In genomic region chr4:99847362-99847976, GRCh38 we compare ENCODE assay signal across 10 cellular contexts. TPM values are rescaled to one million over a fixed set of nuclear protein-coding genes. Genes with fewer than 3 reads are reported as not detected.
A peak's percentile ranks its signal among the peaks of the same experiment; 100 is the strongest.
DNase-seq lines count a peak whose midpoint lies in the region; ATAC-seq and TF ChIP-seq lines count a peak whose summit lies in the region.
"Had no signal": no experiment of that assay in that cellular context is flagged by ENCODE, and none has a peak within 500 bp of the region (broad histone marks: within the 10 kb centered on the region; RNA-seq: fewer than 3 reads in every experiment).

No MANE protein-coding gene starts in this region.

- 0 out of 7 replicates have a peak overlapping the region, but pooled peaks of 1 of the 3 experiments have one; percentile 15 for H3K27ac Mint-ChIP-seq in H9

- H3K4me1 ChIP-seq in OCI-LY3 (ENCODE audit: low read length) (peaks cover 70% of the 10 kb centered on the region), H9 (ENCODE audit: insufficient read depth, low read length) (no peaks in the 10 kb centered on the region)

- H3K4me3 ChIP-seq in OCI-LY3 (ENCODE audit: low read length) = peak overlapping the region; percentile 23

- no peak overlapping the region for H2BK20ac ChIP-seq in H9 (ENCODE audit: low read depth, low read length, poor library complexity, severe bottlenecking)

- H4K8ac ChIP-seq in H9 (replicated peaks; ENCODE audit: insufficient read length, low read depth, low read length) = no peak overlapping the region

- peak overlapping the region; percentile 70 for H3K4me2 ChIP-seq in OCI-LY3 (ENCODE audit: low read length)
- H3K4me2 ChIP-seq in H9 (ENCODE audit: insufficient read depth, insufficient read length, low read length) = no peak overlapping the region

- no peaks in the 10 kb centered on the region for H3K9me3 ChIP-seq in OCI-LY3 (ENCODE audit: insufficient read depth, low read length)
- no peaks in the 10 kb centered on the region for H3K9me3 ChIP-seq in H9 (ENCODE audit: control insufficient read depth, low read depth, low read length)

- H3K36me3 Mint-ChIP-seq in activated T-cell treated with anti-CD3 and anti-CD28 coated beads, Interleukin-2, amount 50 U/mL, for 4 hours (ENCODE audit: insufficient read depth) = peaks cover 3% of the 10 kb centered on the region
- no peaks in the 10 kb centered on the region for H3K36me3 Mint-ChIP-seq in H9 (ENCODE audit: insufficient read depth in 1 of 3, low read depth in 3 of 3)

- H3K4ac ChIP-seq in H9 (ENCODE audit: low read depth, low read length) = no peak overlapping the region

- no peak overlapping the region for H2AK5ac ChIP-seq in H9 (ENCODE audit: insufficient read length, low read length)

- DNase-seq in activated T-cell treated with anti-CD3 and anti-CD28 coated beads, Interleukin-2, amount 50 U/mL, for 4 hours = no peak
- DNase-seq in activated T-cell treated with anti-CD3 and anti-CD28 coated beads, Interleukin-2, amount 50 U/mL, for 1 hour = no peak
- DNase-seq in stimulated activated naive CD8-positive, alpha-beta T cell treated with anti-CD3 and anti-CD28 coated beads, Interleukin-15, Interleukin-2, amounts not matched to agents 100 U/mL and 50 U/mL, for 24 hours = no peak
- DNase-seq in nucleus accumbens (lab: John Stamatoyannopoulos, UW) (no peak), H9 (no peak), NCI-H2107 (lab: John Stamatoyannopoulos, UW) (no peak)
- DNase-seq: IMR-90 had no signal

- H3K56ac ChIP-seq in H9 (ENCODE audit: insufficient read length, low read depth, low read length) = no peak overlapping the region

- no peak overlapping the region for H3K14ac ChIP-seq in H9 (ENCODE audit: insufficient read depth, low read length)

- no peaks in the 10 kb centered on the region for H3K79me1 ChIP-seq in H9 (ENCODE audit: insufficient read depth, low read depth, low read length, poor library complexity, severe bottlenecking)

- peaks cover 2% of the 10 kb centered on the region; the same call in 1 of the 2 replicates for H3K79me2 ChIP-seq in OCI-LY3 (ENCODE audit: low read length)
- H3K79me2 ChIP-seq in H9 (ENCODE audit: insufficient read depth, low read length) = no peaks in the 10 kb centered on the region

- no peak overlapping the region for H4K5ac ChIP-seq in H9 (ENCODE audit: insufficient read length, low read depth, low read length)

- H3K23me2 ChIP-seq in H9 (ENCODE audit: insufficient read length, low read depth, low read length, poor library complexity, severe bottlenecking) = no peaks in the 10 kb centered on the region

- peaks cover 42% of the 10 kb centered on the region for H3K36me3 ChIP-seq in OCI-LY3 (replicated peaks; ENCODE audit: low read depth, low read length)

- H3K27me3 ChIP-seq in OCI-LY3 (ENCODE audit: low read depth, low read length) (no peaks in the 10 kb centered on the region), H9 (ENCODE audit: insufficient read depth, low read length) (no peaks in the 10 kb centered on the region)

- H4K20me1 ChIP-seq in OCI-LY3 (ENCODE audit: insufficient read depth, low read length) = peaks cover 31% of the 10 kb centered on the region
- H4K20me1 ChIP-seq in H9 (ENCODE audit: control insufficient read depth, insufficient read depth, insufficient read length) = no peaks in the 10 kb centered on the region

- no peak overlapping the region for H2BK15ac ChIP-seq in H9 (ENCODE audit: low read depth, low read length)

- no peaks in the 10 kb centered on the region for H3K27me3 Mint-ChIP-seq in activated T-cell treated with anti-CD3 and anti-CD28 coated beads, Interleukin-2, amount 50 U/mL, for 4 hours (ENCODE audit: low read depth)
- no peaks in the 10 kb centered on the region for H3K27me3 Mint-ChIP-seq in H9 (ENCODE audit: low read depth)

- H3K9ac ChIP-seq in OCI-LY3 (ENCODE audit: low read length) (no peak overlapping the region), H9 (ENCODE audit: extremely low read depth, insufficient read length, low read length) (no peak overlapping the region)

- no peak overlapping the region for H4K91ac ChIP-seq in H9 (ENCODE audit: insufficient read length, low read depth, low read length)

- no peak overlapping the region for H3K23ac ChIP-seq in H9 (ENCODE audit: insufficient read length, low read depth, low read length)

- TF ChIP-seq CTCF in OCI-LY3 (IDR thresholded peaks at IDR 0.05; ENCODE audit: low read depth, low read length) (no peak), H9 (conservative IDR thresholded peaks at IDR 0.05) (no peak)

- peak overlapping the region; percentile 8 for H3K4me3 Mint-ChIP-seq in activated T-cell treated with anti-CD3 and anti-CD28 coated beads, Interleukin-2, amount 50 U/mL, for 4 hours
- H3K4me3 Mint-ChIP-seq in H9 = no peak overlapping the region

- peak; percentile 27 to 44 for ATAC-seq in activated T-cell treated with anti-CD3 and anti-CD28 coated beads, Interleukin-2, amount 50 U/mL, for 4 hours
- peak; percentile 48 for ATAC-seq in HG02938 (IDR thresholded peaks at IDR 0.05; ENCODE audit: unreplicated experiment)
- peak; percentile 61 for ATAC-seq in stimulated activated naive CD8-positive, alpha-beta T cell treated with anti-CD3 and anti-CD28 coated beads, Interleukin-15, Interleukin-2, amounts not matched to agents 100 U/mL and 50 U/mL, for 24 hours

- H2AFZ ChIP-seq in OCI-LY3 (ENCODE audit: low read depth, low read length) = no peak overlapping the region
- no peak overlapping the region for H2AFZ ChIP-seq in H9 (ENCODE audit: low read length)

- H3K4me1 Mint-ChIP-seq in activated T-cell treated with anti-CD3 and anti-CD28 coated beads, Interleukin-2, amount 50 U/mL, for 4 hours (ENCODE audit: low read depth) = peaks cover 68% of the 10 kb centered on the region
- no peaks in the 10 kb centered on the region for H3K4me1 Mint-ChIP-seq in H9

- H2BK12ac ChIP-seq in H9 (ENCODE audit: insufficient read length, low read depth, low read length) = no peak overlapping the region

- WGBS in H9 (ENCODE audit: extremely low coverage, insufficient read length, low lambda C conversion rate) = no CpG with 5 or more reads among the region's 10 CpGs

- no peak overlapping the region for H2BK5ac ChIP-seq in H9 (ENCODE audit: insufficient read length, low read length)

- no peak overlapping the region for H3K18ac ChIP-seq in H9 (ENCODE audit: insufficient read length, low read depth, low read length)

- no peaks in the 10 kb centered on the region for H3K9me3 Mint-ChIP-seq in activated T-cell treated with anti-CD3 and anti-CD28 coated beads, Interleukin-2, amount 50 U/mL, for 4 hours
- H3K9me3 Mint-ChIP-seq in H9 = no peaks in the 10 kb centered on the region; a peak in 1 of 5 replicates

- H3K27ac ChIP-seq in OCI-LY3 (ENCODE audit: low read length) (peak overlapping the region; percentile 43), H9 (ENCODE audit: insufficient read length, low read depth, low read length) (no peak overlapping the region)

- H2BK120ac ChIP-seq in H9 (ENCODE audit: low read depth, low read length, poor library complexity, severe bottlenecking) = no peak overlapping the region

- H3T11ph ChIP-seq in H9 (ENCODE audit: low read length) = no peak overlapping the region

RNA-seq across cellular contexts. Expression of gene DAPP1, which starts 30.8 kb away (rescaled TPM):
- 10 to 100 TPM; 25.7 to 33.0 (median 30.7) TPM for total RNA-seq in activated T-cell treated with anti-CD3 and anti-CD28 coated beads, Interleukin-2, amount 50 U/mL, for 4 hours
- not detected in 2 replicates for total RNA-seq in H9 (2021)
- total RNA-seq: glomerular endothelial cell, IMR-90 had no signal

RNA-seq across cellular contexts. Expression of gene LAMTOR3, which starts 46.8 kb away (rescaled TPM):
- total RNA-seq in activated T-cell treated with anti-CD3 and anti-CD28 coated beads, Interleukin-2, amount 50 U/mL, for 4 hours = 10 to 100 TPM; 37.0 to 39.7 (median 37.7) TPM
- 30.6 and 33.1 TPM in 2 replicates for total RNA-seq in H9 (2021)

Comparison
In these comparisons a context has a peak if more than half of its experiments do, and no peak if none do; other contexts are left out.
1. RNA of gene DAPP1, which starts 30.8 kb away (total RNA-seq): 25.7 to 33.0 TPM in activated T-cell treated with anti-CD3 and anti-CD28 coated beads, Interleukin-2, amount 50 U/mL, for 4 hours; not detected in H9; every median in the first group is over 10 times any median in the second.
2. Peak in every context shown above with its lines, with median percentiles within 50 percentile points of each other: ATAC-seq.